1 cellular context compared by ENCODE assay signal in the genomic region with DNA sequence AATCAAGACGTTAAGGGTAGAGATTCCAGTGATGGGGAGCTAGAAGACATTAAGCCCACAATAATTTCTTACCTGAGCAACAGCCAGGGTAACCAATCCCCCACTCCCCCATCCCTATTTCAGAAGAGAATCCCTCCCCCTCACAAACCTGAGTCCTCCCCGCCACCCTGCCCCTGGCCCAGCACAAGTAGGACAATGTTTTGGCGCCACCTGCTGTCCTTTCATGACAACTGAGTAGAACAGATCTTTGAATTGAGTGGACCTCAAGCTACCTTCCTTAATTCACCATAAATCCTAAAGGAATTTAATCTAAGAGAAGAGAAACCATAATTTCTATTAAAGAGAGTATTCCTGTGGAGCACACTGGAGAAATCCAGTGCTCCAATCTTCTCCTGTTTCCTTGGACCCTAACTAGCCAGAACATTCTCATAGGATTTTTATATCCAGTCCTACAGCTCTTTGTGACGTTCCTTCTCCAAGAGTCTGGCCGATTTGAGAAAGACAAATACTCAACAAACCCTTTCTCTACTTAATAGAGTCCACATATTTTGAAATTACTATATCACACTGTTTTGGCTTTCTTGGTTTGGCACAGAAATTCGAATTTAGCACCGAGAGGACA.
A peak's percentile ranks its signal among the peaks of the same experiment; 100 is the strongest.
TF ChIP-seq lines count a peak whose summit lies in the region.

No MANE protein-coding gene starts in this region.

TF ChIP-seq in SK-N-SH, 30 proteins besides CTCF, POLR2A, EP300 and RAD21:
- peak; percentile 85 for TF ChIP-seq SMC3 (IDR thresholded peaks at IDR 0.05; ENCODE audit: low read depth, low read length)
- no peak for TF ChIP-seq JUND (IDR thresholded peaks at IDR 0.05)
- TF ChIP-seq TCF12 (IDR thresholded peaks at IDR 0.05), result no peak
- TF ChIP-seq NRF1 (IDR thresholded peaks at IDR 0.05; ENCODE audit: low read depth, low read length), result no peak
